8 cellular contexts compared by ENCODE assay signal in the genomic region with DNA sequence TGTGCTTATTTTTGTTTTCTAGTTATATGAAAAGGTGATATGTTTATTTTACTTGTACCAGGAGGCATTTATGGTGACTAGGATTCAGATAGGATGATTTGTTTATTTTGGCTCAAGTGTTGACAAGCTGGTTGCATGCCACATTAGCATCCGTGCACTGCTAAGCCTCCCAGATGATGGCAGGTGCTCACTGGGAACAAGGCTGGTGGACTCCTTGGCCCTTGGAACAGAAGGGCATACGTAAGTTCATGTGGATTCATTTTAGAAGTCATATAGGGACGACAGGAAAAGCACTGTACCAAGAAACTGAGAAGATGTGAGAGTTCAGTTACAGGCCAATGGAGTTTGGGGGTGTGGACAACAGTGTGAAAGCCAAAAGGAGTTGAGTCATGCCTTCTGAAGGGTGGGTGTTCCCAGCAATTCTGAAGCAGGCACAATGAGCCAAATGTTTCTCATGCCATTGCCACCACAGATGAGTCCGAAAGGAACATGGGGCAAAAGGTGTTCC.
A peak's percentile ranks its signal among the peaks of the same experiment; 100 is the strongest.
DNase-seq lines count a peak whose midpoint lies in the region; ATAC-seq, FAIRE-seq and TF ChIP-seq lines count a peak whose summit lies in the region.

No MANE protein-coding gene starts in this region.

- H3K36me3 Mint-ChIP-seq in activated T-helper 2 cell treated with anti-CD3 and anti-CD28 coated beads, Interferon-gamma antibody, Interleukin-2, Interleukin-4, amounts not matched to agents 10 μg/mL and 5 μg/mL and 100 μg/mL, durations not matched to agents 14 hours and 24 hours and 36 hours (ENCODE audit: low read depth), result peaks cover 9% of the 10 kb centered on the region

- H3K27me3 ChIP-seq in endothelial cell of umbilical vein (ENCODE audit: control insufficient read depth in 2 of 2, insufficient read depth in 2 of 2, low read length in 2 of 2) (no peaks in the 10 kb centered on the region), trophoblast cell (ENCODE audit: insufficient read depth, low read length) (no peaks in the 10 kb centered on the region)

- FAIRE-seq in endothelial cell of umbilical vein (lab: Jason Lieb, UNC), result peak; percentile 61

- POLR2A ChIA-PET in endothelial cell of umbilical vein (lab: Charles Lee), result no interaction called here

- no peak overlapping the region for H3K4ac ChIP-seq in trophoblast cell (ENCODE audit: low read depth, low read length)

- H3K79me2 ChIP-seq in endothelial cell of umbilical vein (ENCODE audit: control insufficient read depth, insufficient read depth, low read length) (no peaks in the 10 kb centered on the region), trophoblast cell (ENCODE audit: control insufficient read depth, insufficient read depth, low read length, poor library complexity) (no peaks in the 10 kb centered on the region)

- H4K91ac ChIP-seq in trophoblast cell (ENCODE audit: low read depth, low read length), result no peak overlapping the region

- intact Hi-C loops in endothelial cell of umbilical vein (cut with micrococcal nuclease), result loop anchor here (1.0 kb wide), 1 partner anchor 16 kb away; no protein-coding TSS in a partner anchor
- intact Hi-C loops in activated T-helper 2 cell treated with anti-CD3 and anti-CD28 coated beads, Interferon-gamma antibody, Interleukin-2, Interleukin-4, amounts not matched to agents 10 μg/mL and 5 μg/mL and 100 μg/mL, durations not matched to agents 14 hours and 24 hours and 36 hours (cut with micrococcal nuclease), result loop anchor here (5.0 kb wide), 1 partner anchor 34 kb away; no protein-coding TSS in a partner anchor

- H4K20me1 ChIP-seq in endothelial cell of umbilical vein (replicated peaks; ENCODE audit: control insufficient read depth, extremely low read depth, insufficient read depth, low read length), result no peaks in the 10 kb centered on the region

- H2BK5ac ChIP-seq in trophoblast cell (ENCODE audit: low read depth, low read length, poor library complexity), result no peak overlapping the region

- H3K9ac ChIP-seq in endothelial cell of umbilical vein (replicated peaks; ENCODE audit: extremely low read depth, insufficient read depth, low read length) (no peak overlapping the region), trophoblast cell (ENCODE audit: low read length) (no peak overlapping the region)

- H3K9me1 ChIP-seq in endothelial cell of umbilical vein (replicated peaks; ENCODE audit: control insufficient read depth, extremely low read depth, insufficient read depth, low read length), result no peaks in the 10 kb centered on the region

- H3K4me3 ChIP-seq in endothelial cell of umbilical vein (replicated peaks in 1 of 3; ENCODE audit: insufficient read depth in 1 of 3, low read depth in 1 of 3, low read length in 3 of 3), result no peak overlapping the region
- H3K4me3 ChIP-seq in skeletal muscle cell (ENCODE audit: low read depth, low read length), result no peak overlapping the region
- no peak overlapping the region for H3K4me3 ChIP-seq in trophoblast cell (ENCODE audit: low read depth, low read length)

- no peak overlapping the region for H3K27ac Mint-ChIP-seq in activated T-helper 2 cell treated with anti-CD3 and anti-CD28 coated beads, Interferon-gamma antibody, Interleukin-2, Interleukin-4, amounts not matched to agents 10 μg/mL and 5 μg/mL and 100 μg/mL, durations not matched to agents 14 hours and 24 hours and 36 hours

- H2BK12ac ChIP-seq in trophoblast cell (ENCODE audit: low read length), result no peak overlapping the region

- H2BK120ac ChIP-seq in trophoblast cell (ENCODE audit: insufficient read depth, low read length, poor library complexity), result no peak overlapping the region

- H3K23ac ChIP-seq in trophoblast cell (ENCODE audit: low read length), result no peak overlapping the region

- H3K4me1 ChIP-seq in endothelial cell of umbilical vein (ENCODE audit: control insufficient read depth, extremely low read depth, insufficient read depth, low read length) (peaks cover 59% of the 10 kb centered on the region), trophoblast cell (ENCODE audit: control insufficient read depth in 1 of 2, insufficient read depth in 2 of 2, low read length in 2 of 2) (peaks cover 2 to 6% of the 10 kb centered on the region in 2 experiments)

- H3K27ac ChIP-seq in endothelial cell of umbilical vein (ENCODE audit: insufficient read depth, low read depth, low read length), result peak overlapping the region; percentile 38
- H3K27ac ChIP-seq in trophoblast cell (ENCODE audit: low read depth, low read length), result no peak overlapping the region

- TF ChIP-seq POLR2A in endothelial cell of umbilical vein (IDR thresholded peaks at IDR 0.05; ENCODE audit: low read depth, low read length), result no peak

- no TSS peak for BruUV-seq in endothelial cell of umbilical vein (replicated peaks; lab: Mats Ljungman, UMichigan)

- CTCF ChIA-PET in endothelial cell of umbilical vein (lab: Charles Lee), result interaction anchor here (0.8 to 1.5 kb wide), 3 partner anchors 14 to 166 kb away, joined by 3 to 5 read pairs (median 3); a partner anchor contains a TSS

- DNase-seq in ACHN (peak; percentile 89), NCI-H510A (lab: John Stamatoyannopoulos, UW) (peak; percentile 70), endothelial cell of umbilical vein (ENCODE audit: low read depth, low spot score) (peak; percentile 77), skeletal muscle cell (ENCODE audit: low read depth) (peak; percentile 92), trophoblast cell (no peak), HT-29 (ENCODE audit: low spot score) (no peak)
- DNase-seq in activated T-helper 2 cell treated with anti-CD3 and anti-CD28 coated beads, Interferon-gamma antibody, Interleukin-2, Interleukin-4, amounts not matched to agents 10 μg/mL and 5 μg/mL and 100 μg/mL, durations not matched to agents 14 hours and 24 hours and 36 hours (ENCODE audit: low spot score), result no peak

- in situ Hi-C loops in ACHN (cut with HindIII; ENCODE audit: low pct_ligation_motif_present, low pct_unique_long_range_greater_than_20kb, low sequenced_read_pairs), result no loop called here

- peak overlapping the region; percentile 59 for H2AFZ ChIP-seq in endothelial cell of umbilical vein (ENCODE audit: low read depth, low read length)
- no peak overlapping the region for H2AFZ ChIP-seq in trophoblast cell (ENCODE audit: insufficient read depth, low read length, poor library complexity)

- H3K36me3 ChIP-seq in endothelial cell of umbilical vein (ENCODE audit: control insufficient read depth in 2 of 2, extremely low read depth in 1 of 2, insufficient read depth in 2 of 2, low read length in 2 of 2), result no peaks in the 10 kb centered on the region
- H3K36me3 ChIP-seq in trophoblast cell (ENCODE audit: control insufficient read depth in 1 of 2, insufficient read depth in 2 of 2, low read length in 2 of 2), result no peaks in the 10 kb centered on the region

- no peak overlapping the region for H4K12ac ChIP-seq in trophoblast cell (ENCODE audit: low read depth, low read length)

- peak overlapping the region; percentile 47 for H3K4me2 ChIP-seq in endothelial cell of umbilical vein (ENCODE audit: insufficient read depth, low read length)
- H3K4me2 ChIP-seq in trophoblast cell (ENCODE audit: low read length), result no peak overlapping the region

- no peak overlapping the region for H3K18ac ChIP-seq in trophoblast cell (ENCODE audit: low read length)

- peaks cover 40% of the 10 kb centered on the region for H3K4me1 Mint-ChIP-seq in activated T-helper 2 cell treated with anti-CD3 and anti-CD28 coated beads, Interferon-gamma antibody, Interleukin-2, Interleukin-4, amounts not matched to agents 10 μg/mL and 5 μg/mL and 100 μg/mL, durations not matched to agents 14 hours and 24 hours and 36 hours (ENCODE audit: low read depth)

- no peaks in the 10 kb centered on the region for H3K27me3 Mint-ChIP-seq in activated T-helper 2 cell treated with anti-CD3 and anti-CD28 coated beads, Interferon-gamma antibody, Interleukin-2, Interleukin-4, amounts not matched to agents 10 μg/mL and 5 μg/mL and 100 μg/mL, durations not matched to agents 14 hours and 24 hours and 36 hours (ENCODE audit: low read depth)

- no peak for TF ChIP-seq CTCF in endothelial cell of umbilical vein (IDR thresholded peaks at IDR 0.05; ENCODE audit: extremely low read depth in 1 of 2, insufficient read depth in 1 of 2, low read depth in 1 of 2, low read length in 2 of 2)

- H3K4me3 Mint-ChIP-seq in activated T-helper 2 cell treated with anti-CD3 and anti-CD28 coated beads, Interferon-gamma antibody, Interleukin-2, Interleukin-4, amounts not matched to agents 10 μg/mL and 5 μg/mL and 100 μg/mL, durations not matched to agents 14 hours and 24 hours and 36 hours (ENCODE audit: low read depth), result no peak overlapping the region

- peak; percentile 53 for ATAC-seq in GM21529 (IDR thresholded peaks at IDR 0.05; ENCODE audit: unreplicated experiment)

- H3K79me1 ChIP-seq in trophoblast cell (ENCODE audit: low read length), result no peaks in the 10 kb centered on the region

- no CpG with 5 or more reads among the region's 4 CpGs for WGBS in trophoblast cell (ENCODE audit: extremely low coverage, insufficient coverage, insufficient read length)

- no peaks in the 10 kb centered on the region for H3K9me3 Mint-ChIP-seq in activated T-helper 2 cell treated with anti-CD3 and anti-CD28 coated beads, Interferon-gamma antibody, Interleukin-2, Interleukin-4, amounts not matched to agents 10 μg/mL and 5 μg/mL and 100 μg/mL, durations not matched to agents 14 hours and 24 hours and 36 hours

- no peak overlapping the region for H2AK5ac ChIP-seq in trophoblast cell (ENCODE audit: low read length)

- H3K14ac ChIP-seq in trophoblast cell (ENCODE audit: low read length), result no peak overlapping the region

- H3K9me3 ChIP-seq in endothelial cell of umbilical vein (replicated peaks; ENCODE audit: control insufficient read depth, insufficient read depth, low read length) (no peaks in the 10 kb centered on the region), trophoblast cell (ENCODE audit: insufficient read depth, low read depth, low read length) (no peaks in the 10 kb centered on the region)

- H4K8ac ChIP-seq in trophoblast cell (ENCODE audit: low read depth, low read length), result no peak overlapping the region

- dilution Hi-C loops in endothelial cell of umbilical vein (cut with MboI; ENCODE audit: extremely low pct_ligation_motif_present, low sequenced_read_pairs), result no loop called here

TF ChIP-seq in endothelial cell of umbilical vein, 7 proteins besides CTCF, POLR2A, EP300 and RAD21 (continues in another document):
- TF ChIP-seq, protein P1, sequence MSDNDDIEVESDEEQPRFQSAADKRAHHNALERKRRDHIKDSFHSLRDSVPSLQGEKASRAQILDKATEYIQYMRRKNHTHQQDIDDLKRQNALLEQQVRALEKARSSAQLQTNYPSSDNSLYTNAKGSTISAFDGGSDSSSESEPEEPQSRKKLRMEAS (IDR thresholded peaks at IDR 0.05; ENCODE audit: insufficient read depth, insufficient read length), result no peak
- peak; percentile 71 for TF ChIP-seq FOS (IDR thresholded peaks at IDR 0.05; ENCODE audit: borderline replicate concordance, insufficient read depth, low read length)
- peak; percentile 17 for TF ChIP-seq JUN (IDR thresholded peaks at IDR 0.05; ENCODE audit: borderline replicate concordance, insufficient read depth, insufficient read length, low read depth)
- TF ChIP-seq EZH2 (IDR thresholded peaks at IDR 0.05; ENCODE audit: borderline replicate concordance, low read depth, low read length, severe bottlenecking), result no peak
- no peak for TF ChIP-seq GATA2 (IDR thresholded peaks at IDR 0.05; ENCODE audit: insufficient read depth, insufficient read length, low read depth, low read length)
- TF ChIP-seq MYC (IDR thresholded peaks at IDR 0.05; ENCODE audit: low read depth, low read length), result no peak

Comparison
In these comparisons a context has a peak if more than half of its experiments do, and no peak if none do; other contexts are left out.
1. DNase-seq: peak in ACHN (single experiment), NCI-H510A (single experiment), endothelial cell of umbilical vein (single experiment) and skeletal muscle cell (single experiment); none in trophoblast cell (0 of 2), activated T-helper 2 cell treated with anti-CD3 and anti-CD28 coated beads, Interferon-gamma antibody, Interleukin-2, Interleukin-4, amounts not matched to agents 10 μg/mL and 5 μg/mL and 100 μg/mL, durations not matched to agents 14 hours and 24 hours and 36 hours (single experiment) and HT-29 (single experiment).